1 cellular context compared by ENCODE assay signal in genomic region chr1:43705982-43706597, GRCh38.
TF ChIP-seq lines count a peak whose summit lies in the region.

No MANE protein-coding gene starts in this region.

TF ChIP-seq in HepG2, 621 proteins besides CTCF, POLR2A, EP300 and RAD21:
- TF ChIP-seq FOXO4 (CRISPR knock-in tag; conservative IDR thresholded peaks at IDR 0.05), result 0 out of 2 replicates have a peak, but pooled peaks have one; percentile 41
- no peak for TF ChIP-seq HNRNPH1 (optimal IDR thresholded peaks at IDR 0.05; ENCODE audit: low read depth, low read length)
- 0 out of 2 replicates have a peak, but pooled peaks have one; percentile 17 for TF ChIP-seq ARID2 (CRISPR knock-in tag; IDR thresholded peaks at IDR 0.05; ENCODE audit: borderline replicate concordance)
- TF ChIP-seq BRD4 (CRISPR knock-in tag; IDR thresholded peaks at IDR 0.05), result no peak
- peak; percentile 60 for TF ChIP-seq RBM22 (optimal IDR thresholded peaks at IDR 0.05; ENCODE audit: low read length)
- TF ChIP-seq ZNF800 (CRISPR knock-in tag; IDR thresholded peaks at IDR 0.05), result 0 out of 2 replicates have a peak, but pooled peaks have one; percentile 4
- TF ChIP-seq TMF1 (CRISPR knock-in tag; IDR thresholded peaks at IDR 0.05; ENCODE audit: low read depth), result 0 out of 2 replicates have a peak, but pooled peaks have one; percentile 8
- 0 out of 2 replicates have a peak, but pooled peaks have one; percentile 2 for TF ChIP-seq ZSCAN29 (CRISPR knock-in tag; conservative IDR thresholded peaks at IDR 0.05)
TF ChIP-seq in HepG2: peak in this region for 6.
